10 cellular contexts compared by ENCODE assay signal in genomic region chr7:142441074-142441403, GRCh38.
DNase-seq lines count a peak whose midpoint lies in the region; ATAC-seq lines count a peak whose summit lies in the region.
"Had no signal": no experiment of that assay in that cellular context is flagged by ENCODE, and none has a peak within 500 bp of the region (broad histone marks: within the 10 kb centered on the region; RNA-seq: fewer than 3 reads in every experiment).

No MANE protein-coding gene starts in this region.

- peaks cover 45% of the 10 kb centered on the region for H3K4me1 Mint-ChIP-seq in T-helper 17 cell
- peaks cover 29 to 56% (median 52%) of the 10 kb centered on the region in 7 donors for H3K4me1 Mint-ChIP-seq in naive thymus-derived CD4-positive, alpha-beta T cell

- peak overlapping the region; percentile 57 for H3K27ac Mint-ChIP-seq in T-helper 17 cell
- H3K27ac Mint-ChIP-seq in naive thymus-derived CD4-positive, alpha-beta T cell, result peak overlapping the region in 3 of 9 donors; percentile 22 to 41 (median 41)

- H3K27me3 Mint-ChIP-seq in T-helper 17 cell, result no peaks in the 10 kb centered on the region
- H3K27me3 Mint-ChIP-seq in naive thymus-derived CD4-positive, alpha-beta T cell, result no peaks in the 10 kb centered on the region

- no peak overlapping the region for H3K27ac ChIP-seq in HUES6 (ENCODE audit: low read depth, low read length)
- no peak overlapping the region for H3K27ac ChIP-seq in naive thymus-derived CD4-positive, alpha-beta T cell (ENCODE audit: low read depth, low read length)
- H3K27ac ChIP-seq: testis had no signal

- intact Hi-C loops in naive thymus-derived CD4-positive, alpha-beta T cell (cut with micrococcal nuclease), result loop anchor here in 1 of 2 donors (2.0 to 5.0 kb wide), 2 partner anchors 14 to 41 kb away; no protein-coding TSS in a partner anchor

- no peaks in the 10 kb centered on the region for H3K27me3 ChIP-seq in HUES6 (ENCODE audit: control insufficient read depth, insufficient read depth, low read length)
- H3K27me3 ChIP-seq in naive thymus-derived CD4-positive, alpha-beta T cell (ENCODE audit: control insufficient read depth in 2 of 2, insufficient read depth in 2 of 2, low read length in 2 of 2), result no peaks in the 10 kb centered on the region
- H3K27me3 ChIP-seq: testis had no signal

- H3K9ac ChIP-seq in HUES6 (ENCODE audit: low read length), result peak overlapping the region; percentile 12

- ATAC-seq in GM19043 (IDR thresholded peaks at IDR 0.05; ENCODE audit: low read depth, unreplicated experiment), result peak; percentile 40
- ATAC-seq in T-helper 17 cell, result peak; percentile 76
- ATAC-seq in naive thymus-derived CD4-positive, alpha-beta T cell, result no peak
- ATAC-seq in left lobe of liver, result no peak
- ATAC-seq in HG03159 (IDR thresholded peaks at IDR 0.05; ENCODE audit: unreplicated experiment), result no peak

- peaks cover 30% of the 10 kb centered on the region for H3K4me1 ChIP-seq in HUES6 (ENCODE audit: control insufficient read depth, insufficient read depth, low read length)
- peaks cover 0 to 28% of the 10 kb centered on the region in 2 donors for H3K4me1 ChIP-seq in naive thymus-derived CD4-positive, alpha-beta T cell (ENCODE audit: control insufficient read depth in 2 of 2, insufficient read depth in 2 of 2, low read length in 2 of 2)
- H3K4me1 ChIP-seq: testis had no signal

- no peaks in the 10 kb centered on the region for H3K36me3 ChIP-seq in HUES6 (ENCODE audit: control insufficient read depth, insufficient read depth, low read length)
- H3K36me3 ChIP-seq in naive thymus-derived CD4-positive, alpha-beta T cell (ENCODE audit: control insufficient read depth in 2 of 3, insufficient read depth in 3 of 3, low read length in 3 of 3), result no peaks in the 10 kb centered on the region

- POLR2A ChIA-PET in naive thymus-derived CD4-positive, alpha-beta T cell (lab: Charles Lee), result interaction anchor here (0.6 to 2.7 kb wide), 3 partner anchors 12 to 368 kb away, joined by 3 to 17 read pairs (median 4); no protein-coding TSS in a partner anchor

- CTCF ChIA-PET in naive thymus-derived CD4-positive, alpha-beta T cell (lab: Charles Lee), result interaction anchor here (1.0 to 1.3 kb wide), 2 partner anchors 18 to 33 kb away, joined by 3 to 4 read pairs; no protein-coding TSS in a partner anchor

- no peak for DNase-seq in T-helper 17 cell
- peak in 1 of 9 donors; percentile 17 for DNase-seq in naive thymus-derived CD4-positive, alpha-beta T cell
- no peak for DNase-seq in DMS153 (lab: John Stamatoyannopoulos, UW)
- DNase-seq in left lobe of liver (ENCODE audit: low spot score), result no peak
- DNase-seq: activated CD4-positive, CD25-positive, alpha-beta regulatory T cell treated with anti-CD3 and anti-CD28 coated beads, Interleukin-2, amount 50 U/mL, for 72 hours; Karpas-422; testis had no signal

- no peaks in the 10 kb centered on the region for H3K36me3 Mint-ChIP-seq in T-helper 17 cell (ENCODE audit: low read depth)
- H3K36me3 Mint-ChIP-seq in naive thymus-derived CD4-positive, alpha-beta T cell, result no peaks in the 10 kb centered on the region

- H3K4me3 Mint-ChIP-seq in T-helper 17 cell, result peak overlapping the region; percentile 70
- peak overlapping the region in 9 of 10 donors; percentile 3 to 66 (median 40) for H3K4me3 Mint-ChIP-seq in naive thymus-derived CD4-positive, alpha-beta T cell

- H3K9me3 ChIP-seq in HUES6 (ENCODE audit: control insufficient read depth, insufficient read depth, low read depth, low read length) (no peaks in the 10 kb centered on the region), T-helper 17 cell (ENCODE audit: control insufficient read depth, low read length, poor library complexity, severe bottlenecking) (no peaks in the 10 kb centered on the region)
- no peaks in the 10 kb centered on the region for H3K9me3 ChIP-seq in naive thymus-derived CD4-positive, alpha-beta T cell (ENCODE audit: control insufficient read depth in 2 of 3, low read length in 3 of 3)
- H3K9me3 ChIP-seq: testis had no signal

- no peaks in the 10 kb centered on the region for H3K9me3 Mint-ChIP-seq in naive thymus-derived CD4-positive, alpha-beta T cell

- H3K4me3 ChIP-seq in HUES6 (ENCODE audit: low read depth, low read length), result no peak overlapping the region
- no peak overlapping the region for H3K4me3 ChIP-seq in naive thymus-derived CD4-positive, alpha-beta T cell (ENCODE audit: low read length)
- H3K4me3 ChIP-seq: testis had no signal

Comparison
In these comparisons a context has a peak if more than half of its experiments do, and no peak if none do; other contexts are left out.
1. ATAC-seq: peak in GM19043 (single experiment) and T-helper 17 cell (single experiment); none in naive thymus-derived CD4-positive, alpha-beta T cell (single experiment), left lobe of liver (single experiment) and HG03159 (single experiment).